Comparison of ENCODE assay signal across 8 cellular contexts in the genomic region with DNA sequence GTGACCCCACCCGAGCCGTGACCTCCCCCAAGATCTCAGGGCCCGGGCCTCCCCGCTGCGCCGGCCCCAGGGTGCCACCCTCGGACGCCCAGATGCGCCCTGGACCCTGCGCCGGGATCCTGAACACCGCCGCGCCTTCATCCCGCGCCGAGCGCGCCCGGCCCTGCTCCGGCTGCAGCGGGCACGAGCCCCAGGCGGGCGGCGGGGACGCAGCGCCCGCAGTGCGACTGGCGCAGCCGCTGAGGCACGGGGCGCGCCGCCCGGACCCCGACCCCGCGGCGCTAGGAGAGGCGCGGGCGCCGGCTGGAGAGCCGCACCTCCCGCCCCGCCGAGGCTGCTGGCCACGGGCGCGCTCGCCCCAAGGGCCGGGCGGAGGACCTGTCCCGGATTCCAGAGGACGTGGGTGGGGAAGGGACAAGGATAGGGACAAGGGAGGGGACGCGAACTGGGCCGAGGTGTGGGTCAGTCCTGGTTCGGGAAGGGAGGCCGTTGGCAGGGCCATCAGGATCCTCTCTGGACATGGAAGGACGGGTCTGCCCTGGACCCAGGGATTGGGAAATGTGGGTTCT. TPM values are rescaled to one million over a fixed set of nuclear protein-coding genes. Genes with fewer than 3 reads are reported as not detected.
A peak's percentile ranks its signal among the peaks of the same experiment; 100 is the strongest.
DNase-seq lines count a peak whose midpoint lies in the region; ATAC-seq and TF ChIP-seq lines count a peak whose summit lies in the region.

No MANE protein-coding gene starts in this region.

- no peak overlapping the region for H3K27ac Mint-ChIP-seq in activated CD4-positive, alpha-beta T cell treated with anti-CD3 and anti-CD28 coated beads, Interleukin-2, amount 10 ng/mL, durations not matched to agents 24 days and 14 days
- no peak overlapping the region for H3K27ac Mint-ChIP-seq in activated naive CD8-positive, alpha-beta T cell

- no peaks in the 10 kb centered on the region for H3K36me3 ChIP-seq in thoracic aorta

- peak; percentile 74 for DNase-seq in activated CD4-positive, alpha-beta T cell treated with anti-CD3 and anti-CD28 coated beads, Interleukin-2, amount 10 ng/mL, durations not matched to agents 24 days and 14 days
- DNase-seq in activated CD4-positive, alpha-beta T cell treated with anti-CD3 and anti-CD28 coated beads, Interleukin-2, amount 50 U/mL, for 1 hour: no peak
- peak; percentile 42 for DNase-seq in left kidney (ENCODE audit: low read depth, low spot score)
- DNase-seq in thoracic aorta (ENCODE audit: low spot score): no peak
- no peak for DNase-seq in EL
- no peak for DNase-seq in foreskin melanocyte
- no peak for DNase-seq in UCSD-AML1 (lab: John Stamatoyannopoulos, UW; ENCODE audit: unreplicated experiment)

- peaks cover 52% of the 10 kb centered on the region for H3K4me1 Mint-ChIP-seq in activated CD4-positive, alpha-beta T cell treated with anti-CD3 and anti-CD28 coated beads, Interleukin-2, amount 10 ng/mL, durations not matched to agents 24 days and 14 days
- peaks cover 55% of the 10 kb centered on the region for H3K4me1 Mint-ChIP-seq in activated naive CD8-positive, alpha-beta T cell (ENCODE audit: low read depth)

- H3K36me3 Mint-ChIP-seq in activated CD4-positive, alpha-beta T cell treated with anti-CD3 and anti-CD28 coated beads, Interleukin-2, amount 10 ng/mL, durations not matched to agents 24 days and 14 days (ENCODE audit: low read depth): peaks cover 2% of the 10 kb centered on the region
- no peaks in the 10 kb centered on the region for H3K36me3 Mint-ChIP-seq in activated naive CD8-positive, alpha-beta T cell

- H3K4me3 ChIP-seq in thoracic aorta: peak overlapping the region; percentile 84

- H3K9me3 Mint-ChIP-seq in activated CD4-positive, alpha-beta T cell treated with anti-CD3 and anti-CD28 coated beads, Interleukin-2, amount 10 ng/mL, durations not matched to agents 24 days and 14 days: no peaks in the 10 kb centered on the region
- no peaks in the 10 kb centered on the region for H3K9me3 Mint-ChIP-seq in activated naive CD8-positive, alpha-beta T cell (ENCODE audit: low read depth)

- H3K4me3 Mint-ChIP-seq in activated CD4-positive, alpha-beta T cell treated with anti-CD3 and anti-CD28 coated beads, Interleukin-2, amount 10 ng/mL, durations not matched to agents 24 days and 14 days: peak overlapping the region; percentile 91
- peak overlapping the region; percentile 84 for H3K4me3 Mint-ChIP-seq in activated naive CD8-positive, alpha-beta T cell

- peak overlapping the region in 1 of 2 donors; percentile 15 for H3K27ac ChIP-seq in thoracic aorta

- H3K4me1 ChIP-seq in thoracic aorta (ENCODE audit: control insufficient read depth in 1 of 2, low read depth in 2 of 2): peaks cover 28 to 51% of the 10 kb centered on the region in 2 donors

- intact Hi-C loops in activated CD4-positive, alpha-beta T cell treated with anti-CD3 and anti-CD28 coated beads, Interleukin-2, amount 10 ng/mL, durations not matched to agents 24 days and 14 days (cut with micrococcal nuclease): loop anchor here (10.0 kb wide), 2 partner anchors 412 to 562 kb away; partner anchors contain the start of genes LETM1 and NELFA

- no peaks in the 10 kb centered on the region for H3K27me3 ChIP-seq in thoracic aorta (replicated peaks; ENCODE audit: insufficient read depth)

- no peak for ATAC-seq in thoracic aorta (ENCODE audit: insufficient number of reproducible peaks, low FRiP score, low read depth)

- no peak for TF ChIP-seq CTCF in thoracic aorta (IDR thresholded peaks at IDR 0.05)

- no peaks in the 10 kb centered on the region for H3K9me3 ChIP-seq in thoracic aorta

- H3K27me3 Mint-ChIP-seq in activated CD4-positive, alpha-beta T cell treated with anti-CD3 and anti-CD28 coated beads, Interleukin-2, amount 10 ng/mL, durations not matched to agents 24 days and 14 days: peaks cover 54% of the 10 kb centered on the region
- peaks cover 13% of the 10 kb centered on the region for H3K27me3 Mint-ChIP-seq in activated naive CD8-positive, alpha-beta T cell

RNA-seq across cellular contexts. Expression of gene ZFYVE28, which starts 1.2 kb away (rescaled TPM):
- total RNA-seq in activated CD4-positive, alpha-beta T cell treated with anti-CD3 and anti-CD28 coated beads, Interleukin-2, amount 10 ng/mL, durations not matched to agents 24 days and 14 days: 4.4 and 4.7 TPM in 2 replicates
- 10 to 100 TPM; 11.5 to 20.2 TPM for total RNA-seq in thoracic aorta

RNA-seq across cellular contexts. Expression of gene CFAP99, which starts 1.5 kb away (rescaled TPM):
- not detected in 2 replicates for total RNA-seq in activated CD4-positive, alpha-beta T cell treated with anti-CD3 and anti-CD28 coated beads, Interleukin-2, amount 10 ng/mL, durations not matched to agents 24 days and 14 days
- not detected for total RNA-seq in thoracic aorta

RNA-seq across cellular contexts. Expression of gene RNF4, which starts 51.6 kb away (rescaled TPM):
- 94.8 and 95.4 TPM in 2 replicates for total RNA-seq in activated CD4-positive, alpha-beta T cell treated with anti-CD3 and anti-CD28 coated beads, Interleukin-2, amount 10 ng/mL, durations not matched to agents 24 days and 14 days
- 10 to 100 TPM; 29.8 to 83.1 TPM for total RNA-seq in thoracic aorta

Comparison
In these comparisons a context has a peak if more than half of its experiments do, and no peak if none do; other contexts are left out.
1. DNase-seq: peak in activated CD4-positive, alpha-beta T cell treated with anti-CD3 and anti-CD28 coated beads, Interleukin-2, amount 10 ng/mL, durations not matched to agents 24 days and 14 days (single experiment) and left kidney (single experiment); none in activated CD4-positive, alpha-beta T cell treated with anti-CD3 and anti-CD28 coated beads, Interleukin-2, amount 50 U/mL, for 1 hour (single experiment), thoracic aorta (single experiment), EL (single experiment), foreskin melanocyte (single experiment) and UCSD-AML1 (single experiment).